23 cellular contexts compared by ENCODE assay signal in genomic region chr3:182803006-182803405, GRCh38. TPM values are rescaled to one million over a fixed set of nuclear protein-coding genes. Genes with fewer than 3 reads are reported as not detected.
DNase-seq lines count a peak whose midpoint lies in the region; ATAC-seq, FAIRE-seq and TF ChIP-seq lines count a peak whose summit lies in the region.
"Had no signal": no experiment of that assay in that cellular context is flagged by ENCODE, and none has a peak within 500 bp of the region (broad histone marks: within the 10 kb centered on the region; RNA-seq: fewer than 3 reads in every experiment).

No MANE protein-coding gene starts in this region.

- H3K27ac ChIP-seq in right lobe of liver (no peak overlapping the region), HepG2 (ENCODE audit: extremely low read length, insufficient read depth, low read length) (no peak overlapping the region), keratinocyte (ENCODE audit: control insufficient read depth, insufficient read depth, low read length) (peak overlapping the region; percentile 43), mesendoderm (ENCODE audit: low read depth, low read length) (no peak overlapping the region)
- H3K27ac ChIP-seq: colonic mucosa, hepatocyte, SJCRH30 had no signal

- dilution Hi-C loops in keratinocyte (cut with MboI; ENCODE audit: extremely low pct_ligation_motif_present, low sequenced_read_pairs): no loop called here

- no peak for FAIRE-seq in HepG2 (lab: Jason Lieb, UNC)
- no peak for FAIRE-seq in keratinocyte (lab: Jason Lieb, UNC)

- H2BK15ac ChIP-seq in mesendoderm (replicated peaks; ENCODE audit: low read depth): no peak overlapping the region

- POLR2A ChIA-PET in HepG2 (lab: Yijun Ruan, JAX): no interaction called here

- no peak overlapping the region for H3K56ac ChIP-seq in mesendoderm (ENCODE audit: low read length)

- TF ChIP-seq EP300 in HepG2 (IDR thresholded peaks at IDR 0.05; ENCODE audit: low read depth in 2 of 2, low read length in 2 of 2): no peak
- no peak for TF ChIP-seq EP300 in HepG2 (CRISPR knock-in tag; IDR thresholded peaks at IDR 0.05; ENCODE audit: borderline replicate concordance)

- no TSS peak for BruUV-seq in HepG2 (replicated peaks; lab: Mats Ljungman, UMichigan)

- peak overlapping the region; percentile 21 for H3K27ac Mint-ChIP-seq in T-helper 17 cell
- H3K27ac Mint-ChIP-seq: activated CD8-positive, alpha-beta T cell treated with anti-CD3 and anti-CD28 coated beads for 36 hours; activated T-cell treated with anti-CD3 and anti-CD28 coated beads, Interleukin-2, amount 50 U/mL, for 24 hours; CD4-positive, alpha-beta T cell; memory B cell had no signal

- 33% methylated on average over 4 of the region's 4 CpGs for WGBS in right lobe of liver (ENCODE audit: insufficient coverage, low coverage, low lambda C conversion rate, missing lambda C conversion rate)
- whole genome bisulfite sequencing in HepG2 (ENCODE audit: low lambda C conversion rate): 87% methylated on average over 4 of the region's 4 CpGs
- WGBS in mesendoderm (ENCODE audit: extremely low coverage, insufficient coverage, low lambda C conversion rate): no CpG with 5 or more reads among the region's 4 CpGs

- ATAC-seq in right lobe of liver: peak in 3 of 4 donors; percentile 35 to 52 (median 44)
- no peak for ATAC-seq in HepG2
- ATAC-seq in T-helper 17 cell: no peak
- no peak for ATAC-seq in HG03280 (IDR thresholded peaks at IDR 0.05; ENCODE audit: unreplicated experiment)
- ATAC-seq in GM18519 (IDR thresholded peaks at IDR 0.05; ENCODE audit: low FRiP score, unreplicated experiment): no peak
- ATAC-seq: naive thymus-derived CD8-positive, alpha-beta T cell; WTC11 had no signal

- no peaks in the 10 kb centered on the region for H3K79me1 ChIP-seq in mesendoderm (ENCODE audit: low read length)

- H3K9me3 ChIP-seq in right lobe of liver (no peaks in the 10 kb centered on the region), HepG2 (ENCODE audit: low read length) (no peaks in the 10 kb centered on the region), T-helper 17 cell (ENCODE audit: control insufficient read depth, low read length, poor library complexity, severe bottlenecking) (no peaks in the 10 kb centered on the region), keratinocyte (ENCODE audit: control insufficient read depth, low read depth, low read length) (no peaks in the 10 kb centered on the region)
- H3K9me3 ChIP-seq: colonic mucosa, SJCRH30 had no signal

- CTCF ChIA-PET in HepG2 (lab: Yijun Ruan, JAX; ENCODE audit: low intra/inter-chr PET ratio, low total read pairs): no interaction called here

- H2BK120ac ChIP-seq in mesendoderm (ENCODE audit: low read depth, low read length): no peak overlapping the region

- in situ Hi-C loops in HepG2 (cut with HindIII; ENCODE audit: extremely low pct_ligation_motif_present, low pct_unique_long_range_greater_than_20kb) (no loop called here), KBM-7 (cut with MboI; ENCODE audit: low pct_unique_long_range_greater_than_20kb, low sequenced_read_pairs) (no loop called here)

- H2AK5ac ChIP-seq in mesendoderm (ENCODE audit: low read length): no peak overlapping the region

- H2AFZ ChIP-seq in HepG2 (ENCODE audit: low read length) (no peak overlapping the region), keratinocyte (ENCODE audit: control insufficient read depth, low read length) (no peak overlapping the region)
- H2AFZ ChIP-seq: hepatocyte had no signal

- H4K20me1 ChIP-seq in HepG2 (ENCODE audit: insufficient read depth, low read length) (no peaks in the 10 kb centered on the region; the same call in 1 of the 2 replicates), keratinocyte (ENCODE audit: control insufficient read depth, extremely low read depth, insufficient read depth, low read length) (no peaks in the 10 kb centered on the region)

- H3K79me2 ChIP-seq in HepG2 (ENCODE audit: insufficient read depth, low read length) (no peaks in the 10 kb centered on the region), keratinocyte (ENCODE audit: control insufficient read depth, insufficient read depth, low read length) (peaks cover 83% of the 10 kb centered on the region), mesendoderm (ENCODE audit: control insufficient read depth, insufficient read depth, low read length) (no peaks in the 10 kb centered on the region)

- H3K27me3 Mint-ChIP-seq in T-helper 17 cell: no peaks in the 10 kb centered on the region
- H3K27me3 Mint-ChIP-seq: activated CD8-positive, alpha-beta T cell treated with anti-CD3 and anti-CD28 coated beads for 36 hours; activated T-cell treated with anti-CD3 and anti-CD28 coated beads, Interleukin-2, amount 50 U/mL, for 24 hours; CD4-positive, alpha-beta T cell; memory B cell; naive thymus-derived CD8-positive, alpha-beta T cell had no signal

- no peak overlapping the region for H3K18ac ChIP-seq in mesendoderm (ENCODE audit: low read length)

- H3K27me3 ChIP-seq in right lobe of liver: no peaks in the 10 kb centered on the region
- H3K27me3 ChIP-seq in HepG2 (ENCODE audit: control insufficient read depth in 1 of 2, insufficient read depth in 2 of 2, low read length in 2 of 2): no peaks in the 10 kb centered on the region
- H3K27me3 ChIP-seq in keratinocyte (ENCODE audit: control insufficient read depth, extremely low read depth, insufficient read depth, low read length): no peaks in the 10 kb centered on the region
- H3K27me3 ChIP-seq in mesendoderm (ENCODE audit: insufficient read depth, low read length, poor library complexity): no peaks in the 10 kb centered on the region
- H3K27me3 ChIP-seq: colonic mucosa, hepatocyte, SJCRH30 had no signal

- H4K5ac ChIP-seq in mesendoderm (ENCODE audit: low read length): no peak overlapping the region

- intact Hi-C loops in right lobe of liver (cut with DNase I): no loop called here
- intact Hi-C loops in HepG2 (cut with micrococcal nuclease; ENCODE audit: unreplicated experiment): no loop called here

- no peak overlapping the region for H2BK5ac ChIP-seq in mesendoderm (ENCODE audit: low read length)

- TF ChIP-seq RAD21 in HepG2 (CRISPR knock-in tag; IDR thresholded peaks at IDR 0.05): no peak

- no peak overlapping the region for H3K4ac ChIP-seq in mesendoderm (ENCODE audit: low read depth, low read length)

- H3K23ac ChIP-seq in mesendoderm (ENCODE audit: low read length): no peak overlapping the region

- no peaks in the 10 kb centered on the region for H3K9me1 ChIP-seq in keratinocyte (ENCODE audit: control insufficient read depth, extremely low read depth, insufficient read depth, low read length)

- H3K4me2 ChIP-seq in HepG2 (ENCODE audit: low read depth, low read length): no peak overlapping the region
- peak overlapping the region; percentile 37 for H3K4me2 ChIP-seq in keratinocyte (ENCODE audit: control insufficient read depth, extremely low read depth, insufficient read depth, low read depth, low read length)
- no peak overlapping the region for H3K4me2 ChIP-seq in mesendoderm (ENCODE audit: low read length)

- H3K9ac ChIP-seq in HepG2 (ENCODE audit: insufficient read depth, low read depth, low read length) (no peak overlapping the region), keratinocyte (ENCODE audit: control insufficient read depth, extremely low read depth, insufficient read depth, low read length) (no peak overlapping the region), mesendoderm (ENCODE audit: low read length) (no peak overlapping the region)

- no peak overlapping the region for H3K4me3 ChIP-seq in right lobe of liver
- no peak overlapping the region for H3K4me3 ChIP-seq in HepG2 (replicated peaks in 1 of 3; ENCODE audit: insufficient read depth in 1 of 3, low read depth in 2 of 3, low read length in 3 of 3)
- no peak overlapping the region for H3K4me3 ChIP-seq in keratinocyte (ENCODE audit: control insufficient read depth in 2 of 3, extremely low read depth in 1 of 3, insufficient read depth in 2 of 3, low read depth in 1 of 3, low read length in 3 of 3)
- H3K4me3 ChIP-seq in mesendoderm (ENCODE audit: low read length): no peak overlapping the region
- H3K4me3 ChIP-seq: colonic mucosa, hepatocyte, SJCRH30 had no signal

- H3K4me1 ChIP-seq in right lobe of liver: peaks cover 0 to 10% (median 0%) of the 10 kb centered on the region in 4 donors
- H3K4me1 ChIP-seq in HepG2 (ENCODE audit: insufficient read depth, low read length): no peaks in the 10 kb centered on the region
- peaks cover 10% of the 10 kb centered on the region for H3K4me1 ChIP-seq in keratinocyte (ENCODE audit: control insufficient read depth, extremely low read depth, insufficient read depth, low read length)
- peaks cover 2% of the 10 kb centered on the region for H3K4me1 ChIP-seq in mesendoderm (ENCODE audit: control insufficient read depth, low read depth, low read length)
- H3K4me1 ChIP-seq: colonic mucosa, SJCRH30 had no signal

- no peak overlapping the region for H4K8ac ChIP-seq in mesendoderm (ENCODE audit: low read depth, low read length)

- H3K4me1 Mint-ChIP-seq in T-helper 17 cell: peaks cover 46% of the 10 kb centered on the region

- H3K36me3 ChIP-seq in right lobe of liver (no peaks in the 10 kb centered on the region), HepG2 (replicated peaks in 1 of 2; ENCODE audit: control insufficient read depth in 1 of 2, insufficient read depth in 2 of 2, low read length in 2 of 2) (no peaks in the 10 kb centered on the region), keratinocyte (ENCODE audit: control insufficient read depth in 2 of 2, extremely low read depth in 1 of 2, insufficient read depth in 2 of 2, low read length in 2 of 2) (no peaks in the 10 kb centered on the region), mesendoderm (ENCODE audit: control insufficient read depth, insufficient read depth, low read length) (no peaks in the 10 kb centered on the region)
- H3K36me3 ChIP-seq: colonic mucosa, SJCRH30 had no signal

- H3K4me3 Mint-ChIP-seq in T-helper 17 cell: peak overlapping the region; percentile 47
- H3K4me3 Mint-ChIP-seq: activated CD8-positive, alpha-beta T cell treated with anti-CD3 and anti-CD28 coated beads for 36 hours; activated T-cell treated with anti-CD3 and anti-CD28 coated beads, Interleukin-2, amount 50 U/mL, for 24 hours; memory B cell; WTC11 had no signal

- no peak for DNase-seq in right lobe of liver
- no peak for DNase-seq in HepG2 (ENCODE audit: low spot score)
- no peak for DNase-seq in T-helper 17 cell
- DNase-seq in keratinocyte (ENCODE audit: low read depth, low spot score): no peak
- DNase-seq in mesendoderm: no peak
- DNase-seq in KBM-7: no peak
- DNase-seq: activated CD8-positive, alpha-beta T cell treated with anti-CD3 and anti-CD28 coated beads for 36 hours; activated naive CD4-positive, alpha-beta T cell treated with anti-CD3 and anti-CD28 coated beads, Interleukin-2, amount 50 U/mL, for 16 hours; activated T-cell treated with anti-CD3 and anti-CD28 coated beads, Interleukin-2, amount 50 U/mL, for 24 hours; CD4-positive, alpha-beta T cell; colonic mucosa; foreskin fibroblast; GDM1; naive thymus-derived CD8-positive, alpha-beta T cell; NCI-H1105; NCI-H510A treated with DMSO at 0.1 percent for 48 hours; SJCRH30; stimulated activated CD4-positive, alpha-beta T cell treated with anti-CD3 and anti-CD28 coated beads, Interleukin-4, amount 100 ng/mL, for 1 hour had no signal

- peaks cover 4% of the 10 kb centered on the region for H3K36me3 Mint-ChIP-seq in T-helper 17 cell (ENCODE audit: low read depth)
- H3K36me3 Mint-ChIP-seq: memory B cell, WTC11 had no signal

- no peak for TF ChIP-seq CTCF in right lobe of liver (IDR thresholded peaks at IDR 0.05)
- TF ChIP-seq CTCF in HepG2 (CRISPR knock-in tag; IDR thresholded peaks at IDR 0.05): no peak
- no peak for TF ChIP-seq CTCF in keratinocyte (optimal IDR thresholded peaks at IDR 0.05 in 1 of 3, IDR thresholded peaks at IDR 0.05 in 1 of 3, conservative IDR thresholded peaks at IDR 0.05 in 1 of 3; ENCODE audit: extremely low read depth in 1 of 3, insufficient read depth in 2 of 3, low read length in 3 of 3)

- TF ChIP-seq POLR2A in right lobe of liver (IDR thresholded peaks at IDR 0.05): no peak
- no peak for TF ChIP-seq POLR2A in HepG2 (IDR thresholded peaks at IDR 0.05; ENCODE audit: insufficient read depth in 1 of 2, low read depth in 2 of 2, low read length in 2 of 2)

RNA-seq across cellular contexts. Expression of gene ATP11B, which starts 9.7 kb away (rescaled TPM):
- 10 to 100 TPM; 25.1 to 36.3 (median 27.8) TPM for total RNA-seq in right lobe of liver
- 19.2 and 22.9 TPM in 2 replicates for total RNA-seq in HepG2 (2016; rRNA removed; fragmentation: Illumina TruSeq; extraction: Trizol)
- total RNA-seq in HepG2 (2016; cell fraction: cytosol; rRNA removed; fragmentation: Illumina TruSeq; extraction: Trizol; ENCODE audit: low read depth): 2.5 and 2.8 TPM in 2 replicates
- total RNA-seq in HepG2 (2016; cell fraction: insoluble cytoplasmic fraction; rRNA removed; fragmentation: Illumina TruSeq; extraction: Trizol): 19.4 and 20.2 TPM in 2 replicates
- total RNA-seq in HepG2 (2016; cell fraction: membrane; rRNA removed; fragmentation: Illumina TruSeq; extraction: Trizol): 8.4 and 11.5 TPM in 2 replicates
- 23.7 and 30.6 TPM in 2 replicates for total RNA-seq in HepG2 (2016; cell fraction: nucleus; rRNA removed; fragmentation: Illumina TruSeq; extraction: Trizol)
- polyA plus RNA-seq in HepG2 (2011; rRNA removed): 8.4 and 10.1 TPM in 2 replicates
- 3.7 and 6.5 TPM in 2 replicates for polyA plus RNA-seq in HepG2 (2011; cell fraction: cytosol; rRNA removed)
- 5.4 and 8.6 TPM in 2 replicates for polyA plus RNA-seq in HepG2 (2011; cell fraction: nucleus; rRNA removed)
- polyA plus RNA-seq in HepG2 (2012): 9.3 and 12.0 TPM in 2 replicates
- polyA plus RNA-seq in HepG2 (2016; cell fraction: cytosol; fragmentation: Illumina TruSeq; extraction: Trizol; ENCODE audit: low read depth): 0.66 and 0.68 TPM in 2 replicates
- polyA plus RNA-seq in HepG2 (2016; cell fraction: insoluble cytoplasmic fraction; fragmentation: Illumina TruSeq; extraction: Trizol; ENCODE audit: low read depth): 8.4 and 8.9 TPM in 2 replicates
- 3.1 and 3.2 TPM in 2 replicates for polyA plus RNA-seq in HepG2 (2016; cell fraction: membrane; fragmentation: Illumina TruSeq; extraction: Trizol; ENCODE audit: low read depth)
- 14.9 and 17.4 TPM in 2 replicates for polyA plus RNA-seq in HepG2 (2016; cell fraction: nucleus; fragmentation: Illumina TruSeq; extraction: Trizol; ENCODE audit: insufficient read depth, low read depth)
- 10.8 and 12.8 TPM in 2 replicates for polyA minus RNA-seq in HepG2 (2011; rRNA and poly(A)+ RNA removed; ENCODE audit: low replicate concordance)
- polyA minus RNA-seq in HepG2 (2011; cell fraction: cytosol; rRNA and poly(A)+ RNA removed): 14.7 and 22.1 TPM in 2 replicates
- polyA minus RNA-seq in HepG2 (2011; cell fraction: nucleus; rRNA and poly(A)+ RNA removed): 31.4 and 35.9 TPM in 2 replicates
- 100 to 1,000 TPM; 121 to 145 TPM for total RNA-seq in T-helper 17 cell
- polyA plus RNA-seq in keratinocyte: 15.1 to 28.9 TPM (median 22.0 TPM) in 3 replicates
- 75.5 TPM for polyA plus RNA-seq in keratinocyte (2011; ENCODE audit: low read depth)
- polyA plus RNA-seq in keratinocyte (2011; cell fraction: cytosol; rRNA removed): 8.7 and 17.7 TPM in 2 replicates
- 23.1 and 28.4 TPM in 2 replicates for polyA plus RNA-seq in keratinocyte (2011; cell fraction: nucleus; rRNA removed)
- polyA plus RNA-seq in keratinocyte (2012; ENCODE audit: low replicate concordance): 23.9 and 26.0 TPM in 2 replicates
- 17.8 to 50.6 TPM (median 22.8 TPM) in 3 replicates for polyA minus RNA-seq in keratinocyte
- 16.5 TPM for polyA minus RNA-seq in keratinocyte (2011; cell fraction: cytosol; rRNA and poly(A)+ RNA removed)
- polyA minus RNA-seq in keratinocyte (2011; cell fraction: nucleus; rRNA and poly(A)+ RNA removed): 40.6 and 68.4 TPM in 2 replicates
- polyA plus RNA-seq in mesendoderm (2013, experiment 1 of 2): 12.0 TPM
- polyA plus RNA-seq in mesendoderm (2013, experiment 2 of 2): 11.8 TPM

Comparison
In these comparisons a context has a peak if more than half of its experiments do, and no peak if none do; other contexts are left out.
1. ATAC-seq: peak in right lobe of liver (3 of 4); none in HepG2 (single experiment), T-helper 17 cell (single experiment), HG03280 (single experiment) and GM18519 (single experiment).